In genomic region chr6:123415844-123416468, GRCh38 we compare ENCODE assay signal across 8 cellular contexts.
A peak's percentile ranks its signal among the peaks of the same experiment; 100 is the strongest.
DNase-seq lines count a peak whose midpoint lies in the region; ATAC-seq, FAIRE-seq and TF ChIP-seq lines count a peak whose summit lies in the region.

No MANE protein-coding gene starts in this region.

- H3K4me3 ChIP-seq in NT2/D1 (ENCODE audit: insufficient read length, low read depth), result no peak overlapping the region
- H3K4me3 ChIP-seq in astrocyte (ENCODE audit: insufficient read depth, low read depth, low read length), result no peak overlapping the region
- no peak overlapping the region for H3K4me3 ChIP-seq in iPS DF 6.9 (ENCODE audit: low read length)

- H2AFZ ChIP-seq in astrocyte (ENCODE audit: low read depth, low read length), result no peak overlapping the region

- no peak for FAIRE-seq in HTR-8/SVneo (lab: Jason Lieb, UNC)
- FAIRE-seq in astrocyte (lab: Jason Lieb, UNC), result no peak

- H3K27ac Mint-ChIP-seq in astrocyte (ENCODE audit: unreplicated experiment), result no peak overlapping the region

- H4K20me1 ChIP-seq in astrocyte (ENCODE audit: insufficient read depth, low read length), result no peaks in the 10 kb centered on the region

- peak; percentile 96 for ATAC-seq in GM21723 (IDR thresholded peaks at IDR 0.05; ENCODE audit: unreplicated experiment)

- peak; percentile 6 for DNase-seq in NK-92 treated with Interleukin-12 subunit alpha and Interleukin-12 subunit beta, amount 100 ng/mL, for 24 hours (lab: John Stamatoyannopoulos, UW)
- no peak for DNase-seq in NK-92 (lab: John Stamatoyannopoulos, UW; ENCODE audit: unreplicated experiment)
- peak; percentile 10 for DNase-seq in HTR-8/SVneo (ENCODE audit: insufficient read length, low spot score)
- peak; percentile 38 for DNase-seq in NT2/D1 (ENCODE audit: low read depth, low spot score)
- peak; percentile 27 for DNase-seq in astrocyte (ENCODE audit: low read depth)
- peak; percentile 33 for DNase-seq in iPS DF 6.9 (ENCODE audit: low read depth, low spot score)
- DNase-seq in stimulated activated CD4-positive, alpha-beta T cell treated with anti-CD3 and anti-CD28 coated beads, Interleukin-1b, Interleukin-23, amount 100 ng/mL, for 48 hours, result peak; percentile 12

- no peaks in the 10 kb centered on the region for H3K4me1 Mint-ChIP-seq in astrocyte (ENCODE audit: low read depth, unreplicated experiment)

- TF ChIP-seq CTCF in astrocyte (IDR thresholded peaks at IDR 0.05; ENCODE audit: insufficient read depth, low read depth, low read length), result peak; percentile 71

- no peaks in the 10 kb centered on the region for H3K4me1 ChIP-seq in NT2/D1 (ENCODE audit: insufficient read depth, insufficient read length)
- H3K4me1 ChIP-seq in astrocyte (ENCODE audit: insufficient read depth, low read length), result no peaks in the 10 kb centered on the region
- no peaks in the 10 kb centered on the region for H3K4me1 ChIP-seq in iPS DF 6.9 (ENCODE audit: control insufficient read depth, insufficient read depth, low read length)

- no peaks in the 10 kb centered on the region for H3K79me2 ChIP-seq in astrocyte (ENCODE audit: insufficient read depth, low read length)

- no peak overlapping the region for H3K4me2 ChIP-seq in astrocyte (ENCODE audit: low read length)

- H3K9me3 Mint-ChIP-seq in astrocyte (ENCODE audit: unreplicated experiment), result no peaks in the 10 kb centered on the region

- WGBS in iPS DF 6.9 (ENCODE audit: insufficient coverage, insufficient read length), result no CpG with 5 or more reads among the region's 6 CpGs

- no peaks in the 10 kb centered on the region for H3K36me3 ChIP-seq in NT2/D1 (ENCODE audit: insufficient read depth, insufficient read length, low read length)
- no peaks in the 10 kb centered on the region for H3K36me3 ChIP-seq in astrocyte (ENCODE audit: insufficient read depth, low read length)
- no peaks in the 10 kb centered on the region for H3K36me3 ChIP-seq in iPS DF 6.9 (ENCODE audit: control insufficient read depth, insufficient read depth, low read length)

- no peaks in the 10 kb centered on the region for H3K27me3 ChIP-seq in NT2/D1 (ENCODE audit: insufficient read depth, insufficient read length)
- H3K27me3 ChIP-seq in astrocyte (ENCODE audit: insufficient read depth, low read length), result no peaks in the 10 kb centered on the region
- H3K27me3 ChIP-seq in iPS DF 6.9 (ENCODE audit: control insufficient read depth, insufficient read depth, low read length), result no peaks in the 10 kb centered on the region

- H3K4me3 Mint-ChIP-seq in astrocyte (ENCODE audit: unreplicated experiment), result no peak overlapping the region

- no peaks in the 10 kb centered on the region for H3K9me3 ChIP-seq in NT2/D1 (ENCODE audit: insufficient read depth, low read length)
- no peaks in the 10 kb centered on the region for H3K9me3 ChIP-seq in astrocyte (ENCODE audit: insufficient read depth, low read depth, low read length)
- no peaks in the 10 kb centered on the region for H3K9me3 ChIP-seq in iPS DF 6.9 (ENCODE audit: control insufficient read depth, insufficient read depth, low read length)

- H3K9ac ChIP-seq in NT2/D1 (ENCODE audit: insufficient read length, low read depth) (no peak overlapping the region), astrocyte (ENCODE audit: low read length) (no peak overlapping the region)

- H3K27ac ChIP-seq in astrocyte (ENCODE audit: low read depth, low read length) (no peak overlapping the region), iPS DF 6.9 (ENCODE audit: low read length) (no peak overlapping the region)

- H3K36me3 Mint-ChIP-seq in astrocyte (ENCODE audit: low read depth, unreplicated experiment), result no peaks in the 10 kb centered on the region

- no peaks in the 10 kb centered on the region for H3K27me3 Mint-ChIP-seq in astrocyte (ENCODE audit: low read depth, unreplicated experiment)
